ENCODE assay signal across 1 cellular context in genomic region chr2:217785544-217786045, GRCh38.
TF ChIP-seq lines count a peak whose summit lies in the region.

No MANE protein-coding gene starts in this region.

TF ChIP-seq in H1, 55 proteins besides CTCF, POLR2A, EP300 and RAD21 (continued from another document):
- TF ChIP-seq CHD7 (IDR thresholded peaks at IDR 0.05; ENCODE audit: insufficient replicate concordance, low read length) (no peak), RBBP5 (IDR thresholded peaks at IDR 0.05; ENCODE audit: borderline replicate concordance, low read depth, low read length) (no peak), TEAD4 (IDR thresholded peaks at IDR 0.05; ENCODE audit: low read depth, low read length) (0 out of 2 replicates have a peak, but pooled peaks have one; percentile 11), JUN (IDR thresholded peaks at IDR 0.05; ENCODE audit: low read depth, low read length) (no peak)
TF ChIP-seq in H1: peak in this region for 2.
